In the genomic region with DNA sequence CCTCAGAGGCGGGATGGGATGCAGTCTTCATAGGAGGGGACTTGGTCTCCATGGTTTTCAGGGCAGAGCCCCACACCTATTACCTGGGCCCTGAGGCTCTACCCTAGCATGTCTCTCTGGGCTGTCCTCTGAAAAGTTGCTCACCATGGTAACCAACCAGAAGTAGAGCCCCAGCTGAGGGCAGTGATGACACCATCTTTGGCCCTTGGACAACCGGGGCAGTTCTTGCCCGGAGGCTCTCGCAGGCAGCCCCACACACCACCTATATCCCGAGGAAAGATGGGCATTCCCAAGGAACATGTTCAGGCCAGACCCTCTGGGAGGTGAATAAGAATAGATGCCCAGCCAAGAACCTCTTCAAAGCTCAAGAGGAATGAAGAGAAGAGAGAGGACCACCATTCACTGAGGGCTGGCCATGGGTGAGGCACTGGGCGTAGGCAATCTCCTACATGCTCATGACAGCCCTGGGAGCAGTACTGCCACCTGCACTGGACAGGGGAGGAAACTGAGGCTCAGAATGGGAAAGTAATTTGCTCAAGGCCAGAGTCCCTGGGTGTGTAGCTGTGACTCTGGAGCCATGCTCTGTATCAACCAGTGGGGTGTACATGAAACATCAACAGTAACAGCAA, we compare ENCODE assay signal across 10 cellular contexts.
DNase-seq lines count a peak whose midpoint lies in the region; ATAC-seq and TF ChIP-seq lines count a peak whose summit lies in the region.
"Had no signal": no experiment of that assay in that cellular context is flagged by ENCODE, and none has a peak within 500 bp of the region (broad histone marks: within the 10 kb centered on the region; RNA-seq: fewer than 3 reads in every experiment).

No MANE protein-coding gene starts in this region.

- H3K4ac ChIP-seq in mesendoderm (ENCODE audit: low read depth, low read length) = peak overlapping the region; percentile 88

- H3K36me3 ChIP-seq in mammary epithelial cell (ENCODE audit: insufficient read depth, low read length) = no peaks in the 10 kb centered on the region
- no peaks in the 10 kb centered on the region for H3K36me3 ChIP-seq in mesendoderm (ENCODE audit: control insufficient read depth, insufficient read depth, low read length)
- no peaks in the 10 kb centered on the region for H3K36me3 ChIP-seq in testis (ENCODE audit: low read depth, missing control alignments)

- peaks cover 15% of the 10 kb centered on the region for H3K4me1 Mint-ChIP-seq in activated CD4-positive, alpha-beta T cell treated with anti-CD3 and anti-CD28 coated beads for 36 hours
- H3K4me1 Mint-ChIP-seq in activated CD4-positive, alpha-beta T cell treated with anti-CD3 and anti-CD28 coated beads, Interleukin-2, amount 10 ng/mL, durations not matched to agents 24 days and 14 days = peaks cover 32% of the 10 kb centered on the region

- H3K9ac ChIP-seq in mammary epithelial cell (ENCODE audit: insufficient read depth, low read length) (peak overlapping the region; percentile 9), mesendoderm (ENCODE audit: low read length) (no peak overlapping the region)

- dilution Hi-C loops in mammary epithelial cell (cut with HindIII; ENCODE audit: low sequenced_read_pairs) = no loop called here

- H3K79me2 ChIP-seq in mammary epithelial cell (ENCODE audit: insufficient read depth, low read length) (no peaks in the 10 kb centered on the region), mesendoderm (ENCODE audit: control insufficient read depth, insufficient read depth, low read length) (no peaks in the 10 kb centered on the region)

- H3K27me3 Mint-ChIP-seq in activated CD4-positive, alpha-beta T cell treated with anti-CD3 and anti-CD28 coated beads for 36 hours = no peaks in the 10 kb centered on the region
- H3K27me3 Mint-ChIP-seq in activated CD4-positive, alpha-beta T cell treated with anti-CD3 and anti-CD28 coated beads, Interleukin-2, amount 10 ng/mL, durations not matched to agents 24 days and 14 days = no peaks in the 10 kb centered on the region

- no peak for TF ChIP-seq CTCF in mammary epithelial cell (conservative IDR thresholded peaks at IDR 0.05 in 1 of 2, IDR thresholded peaks at IDR 0.05 in 1 of 2; ENCODE audit: extremely low read depth in 1 of 2, insufficient read depth in 1 of 2, low read depth in 1 of 2, low read length in 2 of 2)
- TF ChIP-seq CTCF in testis (IDR thresholded peaks at IDR 0.05) = no peak

- H3K27ac ChIP-seq in mammary epithelial cell (ENCODE audit: insufficient read depth, low read depth, low read length) (peak overlapping the region; percentile 88), mesendoderm (ENCODE audit: low read depth, low read length) (peak overlapping the region; percentile 53), testis (peak overlapping the region; percentile 77 to 91)

- H4K5ac ChIP-seq in mesendoderm (ENCODE audit: low read length) = no peak overlapping the region

- no peak overlapping the region for H3K4me3 Mint-ChIP-seq in activated CD4-positive, alpha-beta T cell treated with anti-CD3 and anti-CD28 coated beads for 36 hours
- H3K4me3 Mint-ChIP-seq in activated CD4-positive, alpha-beta T cell treated with anti-CD3 and anti-CD28 coated beads, Interleukin-2, amount 10 ng/mL, durations not matched to agents 24 days and 14 days = no peak overlapping the region
- H3K4me3 Mint-ChIP-seq: natural killer cell had no signal

- H3K36me3 Mint-ChIP-seq in activated CD4-positive, alpha-beta T cell treated with anti-CD3 and anti-CD28 coated beads for 36 hours (ENCODE audit: low read depth) = peaks cover 2% of the 10 kb centered on the region
- no peaks in the 10 kb centered on the region for H3K36me3 Mint-ChIP-seq in activated CD4-positive, alpha-beta T cell treated with anti-CD3 and anti-CD28 coated beads, Interleukin-2, amount 10 ng/mL, durations not matched to agents 24 days and 14 days (ENCODE audit: low read depth)
- H3K36me3 Mint-ChIP-seq: natural killer cell had no signal

- H3K23ac ChIP-seq in mesendoderm (ENCODE audit: low read length) = no peak overlapping the region

- H2BK15ac ChIP-seq in mesendoderm (replicated peaks; ENCODE audit: low read depth) = no peak overlapping the region

- H2BK120ac ChIP-seq in mesendoderm (ENCODE audit: low read depth, low read length) = peak overlapping the region; percentile 90

- H3K9me3 ChIP-seq in mammary epithelial cell (replicated peaks; ENCODE audit: insufficient read depth, low read length) (peaks cover 9% of the 10 kb centered on the region), testis (no peaks in the 10 kb centered on the region)

- ATAC-seq in activated CD4-positive, alpha-beta T cell treated with anti-CD3 and anti-CD28 coated beads for 36 hours = no peak
- no peak for ATAC-seq in HG02588 (IDR thresholded peaks at IDR 0.05; ENCODE audit: unreplicated experiment)
- ATAC-seq: activated CD4-positive, CD25-positive, alpha-beta regulatory T cell treated with anti-CD3 and anti-CD28 coated beads, Interleukin-2, amount 50 U/mL, for 24 hours; natural killer cell had no signal

- intact Hi-C loops in activated CD4-positive, alpha-beta T cell treated with anti-CD3 and anti-CD28 coated beads for 36 hours (cut with DNase I, micrococcal nuclease) = no loop called here
- intact Hi-C loops in activated CD4-positive, alpha-beta T cell treated with anti-CD3 and anti-CD28 coated beads, Interleukin-2, amount 10 ng/mL, durations not matched to agents 24 days and 14 days (cut with micrococcal nuclease) = loop anchor here (5.0 kb wide), 1 partner anchor 121 kb away; no protein-coding TSS in a partner anchor
- intact Hi-C loops in mammary epithelial cell (cut with micrococcal nuclease) = loop anchor here (1.0 kb wide), 2 partner anchors 37 to 63 kb away; no protein-coding TSS in a partner anchor
- intact Hi-C loops in testis (cut with DNase I; ENCODE audit: low total_unique reads) = no loop called here

- H3K4me1 ChIP-seq in mammary epithelial cell (ENCODE audit: insufficient read depth, low read length) (peaks cover 33% of the 10 kb centered on the region), mesendoderm (ENCODE audit: control insufficient read depth, low read depth, low read length) (peaks cover 2% of the 10 kb centered on the region), testis (peaks cover 42% of the 10 kb centered on the region)

- peak overlapping the region; percentile 92 for H2AK5ac ChIP-seq in mesendoderm (ENCODE audit: low read length)

- H2AFZ ChIP-seq in mammary epithelial cell (ENCODE audit: low read depth, low read length) = peak overlapping the region; percentile 70

- peak overlapping the region; percentile 79 for H3K56ac ChIP-seq in mesendoderm (ENCODE audit: low read length)

- no peak overlapping the region for H4K8ac ChIP-seq in mesendoderm (ENCODE audit: low read depth, low read length)

- TSS peak; percentile 84 for BruUV-seq in mammary epithelial cell (replicated peaks; lab: Mats Ljungman, UMichigan)

- H3K27me3 ChIP-seq in mammary epithelial cell (ENCODE audit: insufficient read depth, low read length) = no peaks in the 10 kb centered on the region
- no peaks in the 10 kb centered on the region for H3K27me3 ChIP-seq in mesendoderm (ENCODE audit: insufficient read depth, low read length, poor library complexity)
- H3K27me3 ChIP-seq in testis = no peaks in the 10 kb centered on the region

- H3K4me3 ChIP-seq in mammary epithelial cell (replicated peaks in 1 of 3; ENCODE audit: insufficient read depth in 1 of 3, low read depth in 2 of 3, low read length in 3 of 3) (no peak overlapping the region), mesendoderm (ENCODE audit: low read length) (no peak overlapping the region), testis (no peak overlapping the region)

- no peak for TF ChIP-seq POLR2A in testis (IDR thresholded peaks at IDR 0.05)

- H4K20me1 ChIP-seq in mammary epithelial cell (ENCODE audit: insufficient read depth, low read length) = no peaks in the 10 kb centered on the region

- H2BK5ac ChIP-seq in mesendoderm (ENCODE audit: low read length) = peak overlapping the region; percentile 93

- H3K27ac Mint-ChIP-seq in activated CD4-positive, alpha-beta T cell treated with anti-CD3 and anti-CD28 coated beads for 36 hours = peak overlapping the region; percentile 25
- no peak overlapping the region for H3K27ac Mint-ChIP-seq in activated CD4-positive, alpha-beta T cell treated with anti-CD3 and anti-CD28 coated beads, Interleukin-2, amount 10 ng/mL, durations not matched to agents 24 days and 14 days

- WGBS in mammary epithelial cell (ENCODE audit: low coverage, missing lambda C conversion rate) = 0% methylated on average over 4 of the region's 6 CpGs
- WGBS in mesendoderm (ENCODE audit: extremely low coverage, insufficient coverage, low lambda C conversion rate) = no CpG with 5 or more reads among the region's 6 CpGs
- 0 to 80% methylated on average over 1 to 6 of the region's 6 CpGs for WGBS in testis, 2 donors

- peak overlapping the region; percentile 75 for H3K18ac ChIP-seq in mesendoderm (ENCODE audit: low read length)

- no peaks in the 10 kb centered on the region for H3K79me1 ChIP-seq in mesendoderm (ENCODE audit: low read length)

- CTCF ChIA-PET in activated CD4-positive, alpha-beta T cell treated with anti-CD3 and anti-CD28 coated beads for 36 hours (lab: Charles Lee) = no interaction called here
- CTCF ChIA-PET in mammary epithelial cell (lab: Charles Lee; ENCODE audit: low non-redundant PET) = no interaction called here

- POLR2A ChIA-PET in activated CD4-positive, alpha-beta T cell treated with anti-CD3 and anti-CD28 coated beads for 36 hours (lab: Charles Lee) = no interaction called here

- in situ Hi-C loops in mammary epithelial cell (cut with MboI; ENCODE audit: low sequenced_read_pairs in 2 of 2) = no loop called here

- H3K4me2 ChIP-seq in mammary epithelial cell (ENCODE audit: insufficient read depth, low read depth, low read length) = peak overlapping the region; percentile 37
- H3K4me2 ChIP-seq in mesendoderm (ENCODE audit: low read length) = no peak overlapping the region

- no peak for DNase-seq in activated CD4-positive, alpha-beta T cell treated with anti-CD3 and anti-CD28 coated beads for 36 hours
- no peak for DNase-seq in activated CD4-positive, alpha-beta T cell treated with anti-CD3 and anti-CD28 coated beads, Interleukin-2, amount 10 ng/mL, durations not matched to agents 24 days and 14 days
- DNase-seq in mammary epithelial cell (peak; percentile 67), mesendoderm (no peak), testis (no peak), OCI-M2 (lab: John Stamatoyannopoulos, UW; ENCODE audit: unreplicated experiment) (no peak), AG08395 (ENCODE audit: low spot score) (no peak)
- DNase-seq: natural killer cell had no signal

- H3K9me3 Mint-ChIP-seq in activated CD4-positive, alpha-beta T cell treated with anti-CD3 and anti-CD28 coated beads for 36 hours (ENCODE audit: low read depth) = peaks cover 2% of the 10 kb centered on the region
- H3K9me3 Mint-ChIP-seq in activated CD4-positive, alpha-beta T cell treated with anti-CD3 and anti-CD28 coated beads, Interleukin-2, amount 10 ng/mL, durations not matched to agents 24 days and 14 days = peaks cover 7% of the 10 kb centered on the region
- H3K9me3 Mint-ChIP-seq: natural killer cell had no signal

Comparison
In these comparisons a context has a peak if more than half of its experiments do, and no peak if none do; other contexts are left out.
1. intact Hi-C loops: an anchor here in activated CD4-positive, alpha-beta T cell treated with anti-CD3 and anti-CD28 coated beads, Interleukin-2, amount 10 ng/mL, durations not matched to agents 24 days and 14 days (5.0 kb wide) and mammary epithelial cell (1.0 kb wide); none called in activated CD4-positive, alpha-beta T cell treated with anti-CD3 and anti-CD28 coated beads for 36 hours and testis.